In the genomic region with DNA sequence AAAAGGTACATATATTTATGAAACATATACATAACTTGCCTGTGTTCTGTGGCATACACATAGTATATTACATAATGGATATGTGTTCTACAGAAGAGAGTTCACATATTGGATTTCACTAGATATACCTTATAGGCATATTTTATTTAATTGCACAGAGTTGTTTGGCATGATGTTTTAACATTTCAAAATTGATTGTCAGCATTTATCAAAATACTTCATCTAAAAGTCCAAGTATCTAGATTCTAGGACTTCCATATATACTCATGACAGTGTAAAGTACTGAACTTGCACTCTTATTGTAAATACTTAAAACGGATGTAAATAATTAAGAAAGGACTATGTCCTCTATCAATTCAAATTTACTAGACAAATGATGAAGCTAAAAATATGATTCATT, we compare ENCODE assay signal across 8 cellular contexts.
"Had no signal": no experiment of that assay in that cellular context is flagged by ENCODE, and none has a peak within 500 bp of the region (broad histone marks: within the 10 kb centered on the region; RNA-seq: fewer than 3 reads in every experiment).

No MANE protein-coding gene starts in this region.

- H3K4me1 Mint-ChIP-seq: IgD-negative memory B cell had no signal

- H3K4me3 ChIP-seq: GM23338 had no signal

- H2AFZ ChIP-seq: GM23338 had no signal

- H3K4me3 Mint-ChIP-seq: GM23338, H9, IgD-negative memory B cell had no signal

- H3K27me3 Mint-ChIP-seq: IgD-negative memory B cell had no signal

- H3K4me2 ChIP-seq: GM23338 had no signal

- H3K27ac Mint-ChIP-seq: GM23338, H9, IgD-negative memory B cell had no signal

- DNase-seq: H9, HCEC 1CT, KG1 had no signal

- H3K36me3 Mint-ChIP-seq: IgD-negative memory B cell had no signal

- FAIRE-seq: H1, H54, HTR-8/SVneo had no signal

- ATAC-seq: GM23338 had no signal
